In genomic region chr19:10907925-10908324, GRCh38 we compare ENCODE assay signal across 19 cellular contexts.
"Had no signal": no experiment of that assay in that cellular context is flagged by ENCODE, and none has a peak within 500 bp of the region (broad histone marks: within the 10 kb centered on the region; RNA-seq: fewer than 3 reads in every experiment).

No MANE protein-coding gene starts in this region.

- H3K9me3 ChIP-seq: SK-N-SH had no signal

- H3K9ac ChIP-seq: SK-N-SH had no signal

- DNase-seq: KBM-7, MV-4-11, NCI-H1048, NCI-H1105 treated with DMSO at 0.1 percent for 48 hours, NCI-H1417 treated with DMSO at 0.1 percent for 48 hours, NCI-H146, NCI-H1694 treated with DMSO at 0.1 percent for 48 hours, NCI-H1930, NCI-H2081, NCI-H2107, NCI-H2227 treated with DMSO at 0.1 percent for 48 hours, NCI-H524 treated with DMSO at 0.1 percent for 48 hours, NCI-H69, NCI-H774, RPMI8226, SHP77, SK-N-SH, SW 1271 had no signal

- H3K4me2 ChIP-seq: SK-N-SH had no signal

- FAIRE-seq: RCC 7860 had no signal
